ENCODE assay signal across 10 cellular contexts in the genomic region with DNA sequence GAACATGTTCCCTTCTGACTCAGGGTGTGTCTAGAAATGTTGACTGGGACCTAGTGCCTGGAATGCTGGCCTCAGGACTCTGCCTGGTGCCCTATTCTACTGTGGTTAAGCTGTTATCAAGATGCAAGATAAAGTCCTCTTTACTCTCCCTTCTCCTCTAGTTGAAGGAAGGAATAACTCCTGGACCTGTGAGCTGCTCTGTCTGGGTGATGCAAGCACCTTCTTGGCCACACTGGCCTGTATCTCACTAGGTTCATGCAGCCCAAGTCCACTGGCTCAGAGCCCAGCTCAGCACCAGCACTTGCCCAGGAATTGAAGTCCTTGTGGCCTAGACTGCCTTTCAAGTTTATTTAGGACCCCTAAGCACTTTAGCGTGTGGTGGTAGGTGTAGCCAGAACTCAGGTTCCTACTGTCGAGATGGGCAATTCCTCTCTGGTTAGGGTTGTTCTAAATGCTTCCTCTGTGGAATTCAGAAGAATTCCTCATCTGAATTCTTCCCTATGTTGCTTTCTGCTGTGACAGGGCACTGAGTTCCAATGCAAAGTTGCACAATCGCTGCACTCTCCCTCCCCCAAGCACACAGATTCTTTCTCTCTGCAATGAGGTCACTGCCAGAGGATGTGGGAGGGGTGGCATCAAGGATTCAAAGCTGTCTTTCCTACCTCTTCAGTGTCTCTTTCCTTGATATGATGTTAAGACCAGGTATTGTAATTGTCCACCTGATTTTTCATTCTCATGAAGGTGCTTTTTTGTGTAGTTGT. TPM values are rescaled to one million over a fixed set of nuclear protein-coding genes. Genes with fewer than 3 reads are reported as not detected.
A peak's percentile ranks its signal among the peaks of the same experiment; 100 is the strongest.
DNase-seq lines count a peak whose midpoint lies in the region; ATAC-seq and TF ChIP-seq lines count a peak whose summit lies in the region.
"Had no signal": no experiment of that assay in that cellular context is flagged by ENCODE, and none has a peak within 500 bp of the region (broad histone marks: within the 10 kb centered on the region; RNA-seq: fewer than 3 reads in every experiment).

No MANE protein-coding gene starts in this region.

- H3K36me3 ChIP-seq in RWPE2 (ENCODE audit: low read depth), result no peaks in the 10 kb centered on the region

- peaks cover 3% of the 10 kb centered on the region for H3K36me3 Mint-ChIP-seq in osteocyte (ENCODE audit: unreplicated experiment)

- H3K27me3 ChIP-seq in RWPE2 (ENCODE audit: insufficient read depth, poor library complexity, severe bottlenecking), result no peaks in the 10 kb centered on the region

- H3K4me3 ChIP-seq in RWPE2 (ENCODE audit: severe bottlenecking), result no peak overlapping the region

- ATAC-seq in RWPE2 (ENCODE audit: low read depth) (peak; percentile 67; the same call in 2 of the 3 replicates), GM21825 (IDR thresholded peaks at IDR 0.05; ENCODE audit: unreplicated experiment) (no peak)

- H3K4me1 Mint-ChIP-seq in osteocyte (ENCODE audit: unreplicated experiment), result peaks cover 11% of the 10 kb centered on the region

- H3K27ac ChIP-seq in RWPE2 (ENCODE audit: poor library complexity, severe bottlenecking), result no peak overlapping the region

- H3K9me3 Mint-ChIP-seq in osteocyte (ENCODE audit: unreplicated experiment), result no peaks in the 10 kb centered on the region

- TF ChIP-seq CTCF in RWPE2 (IDR thresholded peaks at IDR 0.05; ENCODE audit: poor library complexity, severe bottlenecking) (no peak), osteocyte (IDR thresholded peaks at IDR 0.05) (no peak), GM10248 (IDR thresholded peaks at IDR 0.05; ENCODE audit: control extremely low read depth, extremely low read depth, low read depth, missing control alignments) (no peak)

- H3K4me1 ChIP-seq in RWPE2 (ENCODE audit: insufficient read depth, poor library complexity, severe bottlenecking), result no peaks in the 10 kb centered on the region

- H3K27ac Mint-ChIP-seq in osteocyte (ENCODE audit: unreplicated experiment), result peak overlapping the region; percentile 51

- POLR2A ChIA-PET in GM10248 (lab: Yijun Ruan, JAX), result no interaction called here

- DNase-seq in GM04504 (ENCODE audit: low read depth) (peak; percentile 34), RWPE2 (ENCODE audit: low spot score) (no peak), foreskin melanocyte (peak; percentile 24), osteocyte (ENCODE audit: extremely low spot score, unreplicated experiment) (no peak), GM10248 (ENCODE audit: extremely low spot score) (no peak), iPS-NIHi11 (ENCODE audit: low spot score) (no peak), NCI-H524 treated with DMSO at 0.1 percent for 48 hours (lab: John Stamatoyannopoulos, UW) (no peak)
- DNase-seq: H7, Karpas-422 had no signal

- no peaks in the 10 kb centered on the region for H3K9me3 ChIP-seq in RWPE2 (ENCODE audit: severe bottlenecking)

- no peaks in the 10 kb centered on the region for H3K27me3 Mint-ChIP-seq in osteocyte (ENCODE audit: unreplicated experiment)

- no peak overlapping the region for H3K4me3 Mint-ChIP-seq in osteocyte (ENCODE audit: unreplicated experiment)

- CTCF ChIA-PET in GM10248 (lab: Yijun Ruan, JAX), result interaction anchor here (1.2 to 2.1 kb wide), 3 partner anchors 11 to 13 kb away, joined by 3 to 6 read pairs (median 3); no protein-coding TSS in a partner anchor

RNA-seq across cellular contexts. Expression of a gene that starts 54.7 kb away (rescaled TPM):
- total RNA-seq in osteocyte, result not detected in 2 replicates
- total RNA-seq: H7 had no signal

Comparison
In these comparisons a context has a peak if more than half of its experiments do, and no peak if none do; other contexts are left out.
1. DNase-seq: peak in GM04504 (single experiment) and foreskin melanocyte (single experiment); none in RWPE2 (single experiment), osteocyte (single experiment), GM10248 (single experiment), iPS-NIHi11 (single experiment) and NCI-H524 treated with DMSO at 0.1 percent for 48 hours (single experiment).